ENCODE assay signal across 14 cellular contexts in the genomic region with DNA sequence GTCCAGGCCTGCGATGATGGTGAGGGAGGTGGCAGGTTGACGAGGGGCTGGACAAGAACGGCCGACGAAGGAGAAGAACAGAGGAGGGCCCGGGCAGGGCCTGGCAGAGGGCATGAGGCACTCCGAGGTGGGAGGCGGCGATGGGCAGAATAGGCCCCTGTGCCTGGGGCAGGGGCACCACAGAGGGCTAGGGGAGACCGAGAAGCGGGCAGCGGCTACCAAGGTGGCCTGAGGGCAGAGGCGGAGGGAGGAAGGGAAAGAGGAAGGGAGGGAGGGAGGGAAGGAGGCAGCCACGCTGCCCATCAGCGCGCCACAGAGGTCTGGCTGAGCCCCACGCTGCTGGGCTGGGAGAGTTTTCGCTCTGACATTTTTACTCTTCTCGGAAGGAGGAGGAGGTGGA. TPM values are rescaled to one million over a fixed set of nuclear protein-coding genes. Genes with fewer than 3 reads are reported as not detected.
A peak's percentile ranks its signal among the peaks of the same experiment; 100 is the strongest.
DNase-seq lines count a peak whose midpoint lies in the region; ATAC-seq and TF ChIP-seq lines count a peak whose summit lies in the region.
"Had no signal": no experiment of that assay in that cellular context is flagged by ENCODE, and none has a peak within 500 bp of the region (broad histone marks: within the 10 kb centered on the region; RNA-seq: fewer than 3 reads in every experiment).

No MANE protein-coding gene starts in this region.

- no peak for TF ChIP-seq CTCF in prostate gland (IDR thresholded peaks at IDR 0.05)

- no peaks in the 10 kb centered on the region for H3K9me3 ChIP-seq in right cardiac atrium (ENCODE audit: control insufficient read depth, low read length)
- no peaks in the 10 kb centered on the region for H3K9me3 ChIP-seq in prostate gland
- H3K9me3 ChIP-seq: HAP-1 had no signal

- DNase-seq in AG08395 (ENCODE audit: low spot score) (peak; percentile 29), amniotic epithelial cell (ENCODE audit: low read depth) (peak; percentile 13), right cardiac atrium (peak; percentile 28 to 72 (median 65)), prostate gland (ENCODE audit: low spot score) (no peak), T1000 (lab: John Stamatoyannopoulos, UW) (no peak), DMS 273 (lab: John Stamatoyannopoulos, UW; ENCODE audit: unreplicated experiment) (no peak), activated gamma-delta T cell (lab: John Stamatoyannopoulos, UW) (no peak)
- DNase-seq in activated CD8-positive, alpha-beta memory T cell treated with anti-CD3 and anti-CD28 coated beads, Interleukin-2, amount 50 U/mL, for 4 hours = no peak
- DNase-seq: activated CD8-positive, alpha-beta T cell treated with anti-CD3 and anti-CD28 coated beads, Interleukin-2, amount 10 ng/mL, durations not matched to agents 7 days and 5 days; NCI-H510A; stimulated activated naive CD8-positive, alpha-beta T cell treated with anti-CD3 and anti-CD28 coated beads, Interleukin-15, Interleukin-2, amounts not matched to agents 100 U/mL and 50 U/mL, for 24 hours; T-helper 1 cell had no signal

- ATAC-seq in right cardiac atrium = peak; percentile 2 to 11
- ATAC-seq: stimulated activated naive CD8-positive, alpha-beta T cell treated with anti-CD3 and anti-CD28 coated beads, Interleukin-15, Interleukin-2, amounts not matched to agents 100 U/mL and 50 U/mL, for 24 hours had no signal

- no peaks in the 10 kb centered on the region for H3K27me3 ChIP-seq in right cardiac atrium (ENCODE audit: control insufficient read depth, insufficient read depth)
- H3K27me3 ChIP-seq in prostate gland (replicated peaks; ENCODE audit: insufficient read depth) = no peaks in the 10 kb centered on the region

- no peak overlapping the region for H3K27ac ChIP-seq in right cardiac atrium (ENCODE audit: low read length)
- H3K27ac ChIP-seq in prostate gland = peak overlapping the region; percentile 41 to 60

- no peak overlapping the region for H3K4me3 ChIP-seq in right cardiac atrium (ENCODE audit: low read length)
- H3K4me3 ChIP-seq in prostate gland = no peak overlapping the region
- H3K4me3 ChIP-seq: HAP-1, lung had no signal

- no peak for TF ChIP-seq POLR2A in prostate gland (IDR thresholded peaks at IDR 0.05)

- peaks cover 8% of the 10 kb centered on the region for H3K4me1 ChIP-seq in right cardiac atrium (ENCODE audit: control insufficient read depth, insufficient read depth, low read length)
- no peaks in the 10 kb centered on the region for H3K4me1 ChIP-seq in prostate gland (replicated peaks)
- H3K4me1 ChIP-seq: HAP-1 had no signal

- WGBS in right cardiac atrium = 31% methylated on average over 19 of the region's 19 CpGs
- WGBS in prostate gland = 27% methylated on average over 19 of the region's 19 CpGs

- no peaks in the 10 kb centered on the region for H3K36me3 ChIP-seq in prostate gland
- H3K36me3 ChIP-seq: HAP-1 had no signal

- intact Hi-C loops in right cardiac atrium (cut with DNase I) (no loop called here), prostate gland (cut with DNase I) (no loop called here)

RNA-seq across cellular contexts. Expression of a gene that starts 11.3 kb away (rescaled TPM):
- total RNA-seq in right cardiac atrium = 10 to 100 TPM in 3 of 4 donors, 1 to 10 TPM in 1; 7.6 to 18.3 (median 14.8) TPM
- polyA plus RNA-seq in right cardiac atrium = 11.7 TPM
- 10 to 100 TPM in 1 of 2 donors, 1 to 10 TPM in 1; 6.7 to 11.6 TPM for total RNA-seq in prostate gland

RNA-seq across cellular contexts. Expression of a gene that starts 25.4 kb away (rescaled TPM):
- total RNA-seq in right cardiac atrium (not detected), prostate gland (1 to 10 TPM in 1 of 2 donors, not detected in 1; 5.5 TPM)
- polyA plus RNA-seq in right cardiac atrium = not detected

RNA-seq across cellular contexts. Expression of a gene that starts 27.5 kb away (rescaled TPM):
- total RNA-seq in right cardiac atrium (under 1 TPM; 0.11 to 0.82 (median 0.24) TPM), prostate gland (under 1 TPM in 1 of 2 donors, not detected in 1; 0.17 TPM)
- 0.81 TPM for polyA plus RNA-seq in right cardiac atrium
- total RNA-seq: lung had no signal

RNA-seq across cellular contexts. Expression of a gene that starts 29.4 kb away (rescaled TPM):
- total RNA-seq in right cardiac atrium (not detected), prostate gland (1 to 10 TPM; 1.7 to 4.1 TPM)
- not detected for polyA plus RNA-seq in right cardiac atrium
- total RNA-seq: activated CD8-positive, alpha-beta T cell treated with anti-CD3 and anti-CD28 coated beads, Interleukin-2, amount 10 ng/mL, durations not matched to agents 7 days and 5 days had no signal

RNA-seq across cellular contexts. Expression of a gene that starts 55.3 kb away (rescaled TPM):
- total RNA-seq in right cardiac atrium (10 to 100 TPM in 3 of 4 donors, 1 to 10 TPM in 1; 9.0 to 58.7 (median 34.1) TPM), prostate gland (1 to 10 TPM; 4.5 to 8.4 TPM)
- polyA plus RNA-seq in right cardiac atrium = 63.1 TPM

Comparison
In these comparisons a context has a peak if more than half of its experiments do, and no peak if none do; other contexts are left out.
1. DNase-seq: peak in AG08395 (single experiment), amniotic epithelial cell (single experiment) and right cardiac atrium (3 of 3); none in prostate gland (single experiment), T1000 (single experiment), DMS 273 (single experiment), activated CD8-positive, alpha-beta memory T cell treated with anti-CD3 and anti-CD28 coated beads, Interleukin-2, amount 50 U/mL, for 4 hours (single experiment) and activated gamma-delta T cell (single experiment).